In genomic region chr10:119750391-119751230, GRCh38 we compare ENCODE assay signal across 8 cellular contexts. TPM values are rescaled to one million over a fixed set of nuclear protein-coding genes. Genes with fewer than 3 reads are reported as not detected.
A peak's percentile ranks its signal among the peaks of the same experiment; 100 is the strongest.
DNase-seq lines count a peak whose midpoint lies in the region; ATAC-seq, FAIRE-seq and TF ChIP-seq lines count a peak whose summit lies in the region.

No MANE protein-coding gene starts in this region.

- intact Hi-C loops in K562 (cut with micrococcal nuclease): loop anchor here (1.0 to 5.0 kb wide), 3 partner anchors 62 to 167 kb away; no protein-coding TSS in a partner anchor

- ATAC-seq in HG02840 (IDR thresholded peaks at IDR 0.05; ENCODE audit: low FRiP score, unreplicated experiment) (peak; percentile 58), K562 (peak; percentile 98)

- H3K9ac ChIP-seq in K562 (ENCODE audit: insufficient read depth in 1 of 2, low read depth in 2 of 2, low read length in 2 of 2) (no peak overlapping the region), smooth muscle cell (ENCODE audit: low read depth) (no peak overlapping the region)

- H3K27me3 ChIP-seq in K562 (ENCODE audit: control insufficient read depth in 2 of 2, insufficient read depth in 2 of 2, low read length in 2 of 2) (no peaks in the 10 kb centered on the region), iPS DF 6.9 (ENCODE audit: control insufficient read depth, insufficient read depth, low read length) (no peaks in the 10 kb centered on the region), smooth muscle cell (ENCODE audit: low read depth) (no peaks in the 10 kb centered on the region)

- FAIRE-seq in K562 (lab: Jason Lieb, UNC): peak; percentile 89

- WGBS in K562 (ENCODE audit: insufficient coverage, low coverage, missing lambda C conversion rate): 28% methylated on average over 8 of the region's 9 CpGs
- WGBS in iPS DF 6.9 (ENCODE audit: insufficient coverage, insufficient read length): no CpG with 5 or more reads among the region's 9 CpGs
- WGBS in smooth muscle cell (ENCODE audit: low lambda C conversion rate): 38% methylated on average over 9 of the region's 9 CpGs

- H3K36me3 ChIP-seq in K562 (ENCODE audit: control insufficient read depth, insufficient read depth, low read length) (no peaks in the 10 kb centered on the region), iPS DF 6.9 (ENCODE audit: control insufficient read depth, insufficient read depth, low read length) (peaks cover 6% of the 10 kb centered on the region; the same call in 1 of the 2 replicates), smooth muscle cell (ENCODE audit: low read depth) (no peaks in the 10 kb centered on the region)

- H3K4me3 ChIP-seq in K562 (no peak overlapping the region), iPS DF 6.9 (ENCODE audit: low read length) (no peak overlapping the region), smooth muscle cell (no peak overlapping the region)

- TF ChIP-seq EP300 in K562 (IDR thresholded peaks at IDR 0.05; ENCODE audit: low read length): no peak

- TF ChIP-seq CTCF in K562 (IDR thresholded peaks at IDR 0.05 in 2 of 3, conservative IDR thresholded peaks at IDR 0.05 in 1 of 3; ENCODE audit: insufficient read depth in 2 of 3, low read depth in 1 of 3, low read length in 3 of 3): peak; percentile 70 to 84 (median 84)
- TF ChIP-seq CTCF in smooth muscle cell (IDR thresholded peaks at IDR 0.05; ENCODE audit: borderline replicate concordance, insufficient read depth, poor library complexity, severe bottlenecking): peak; percentile 84

- POLR2A ChIA-PET in K562 (lab: Yijun Ruan, JAX): interaction anchor here (1.0 to 2.0 kb wide), 4 partner anchors 8 to 109 kb away, joined by 3 to 7 read pairs (median 4); no protein-coding TSS in a partner anchor

- peak; percentile 89 to 93 for TF ChIP-seq RAD21 in K562 (CRISPR knock-in tag; conservative IDR thresholded peaks at IDR 0.05 in 1 of 2, IDR thresholded peaks at IDR 0.05 in 1 of 2)

- no peaks in the 10 kb centered on the region for H4K20me1 ChIP-seq in K562 (replicated peaks; ENCODE audit: control insufficient read depth, insufficient read depth, low read length)
- H4K20me1 ChIP-seq in smooth muscle cell (ENCODE audit: low read depth): no peaks in the 10 kb centered on the region

- no peak overlapping the region for H3K4me2 ChIP-seq in K562 (ENCODE audit: insufficient read depth, low read length)
- H3K4me2 ChIP-seq in smooth muscle cell: no peak overlapping the region

- CTCF ChIA-PET in K562 (lab: Yijun Ruan, JAX; ENCODE audit: low intra/inter-chr PET ratio): interaction anchor here (0.9 to 2.1 kb wide), 3 partner anchors 109 to 586 kb away, joined by 3 to 12 read pairs (median 3); no protein-coding TSS in a partner anchor

- no peaks in the 10 kb centered on the region for H3F3A ChIP-seq in smooth muscle cell (ENCODE audit: low read depth)

- DNase-seq in NCI-H1417 (lab: John Stamatoyannopoulos, UW) (peak; percentile 33 to 64 (median 34)), NCI-H1417 treated with DMSO at 0.1 percent for 48 hours (lab: John Stamatoyannopoulos, UW) (no peak), NCI-H2029 (lab: John Stamatoyannopoulos, UW) (peak; percentile 38), T1000 (lab: John Stamatoyannopoulos, UW) (peak; percentile 52), K562 (ENCODE audit: extremely low read depth in 1 of 4, low spot score in 3 of 4) (peak; percentile 37 to 72 (median 52)), iPS DF 6.9 (ENCODE audit: low read depth, low spot score) (peak; percentile 45), smooth muscle cell (lab: John Stamatoyannopoulos, UW; ENCODE audit: unreplicated experiment) (peak; percentile 4)

- H3K9me1 ChIP-seq in K562 (ENCODE audit: control insufficient read depth, insufficient read depth, low read length): no peaks in the 10 kb centered on the region

- H3K79me2 ChIP-seq in K562 (ENCODE audit: control insufficient read depth, insufficient read depth, low read length) (no peaks in the 10 kb centered on the region), smooth muscle cell (ENCODE audit: low read depth) (no peaks in the 10 kb centered on the region)

- no peak for TF ChIP-seq POLR2A in K562 (conservative IDR thresholded peaks at IDR 0.05)

- in situ Hi-C loops in K562 (cut with MboI): loop anchor here (5.0 kb wide), 1 partner anchor 102 kb away; no protein-coding TSS in a partner anchor

- H3K4me1 ChIP-seq in K562 (replicated peaks in 1 of 2; ENCODE audit: control insufficient read depth in 2 of 2, insufficient read depth in 2 of 2, low read length in 2 of 2) (peaks cover 0 to 6% of the 10 kb centered on the region in 2 experiments; a peak in 3 of 5 replicates), iPS DF 6.9 (ENCODE audit: control insufficient read depth, insufficient read depth, low read length) (peaks cover 1% of the 10 kb centered on the region; the same call in 1 of the 2 replicates), smooth muscle cell (ENCODE audit: low read depth) (no peaks in the 10 kb centered on the region)

- H3K9me3 ChIP-seq in K562 (replicated peaks; ENCODE audit: control insufficient read depth, insufficient read depth, low read depth, low read length): no peaks in the 10 kb centered on the region
- H3K9me3 ChIP-seq in iPS DF 6.9 (ENCODE audit: control insufficient read depth, insufficient read depth, low read length): no peaks in the 10 kb centered on the region
- H3K9me3 ChIP-seq in smooth muscle cell (replicated peaks; ENCODE audit: low read depth): no peaks in the 10 kb centered on the region

- H3K27ac ChIP-seq in K562 (ENCODE audit: extremely low read depth, low read depth, low read length): no peak overlapping the region
- no peak overlapping the region for H3K27ac ChIP-seq in iPS DF 6.9 (ENCODE audit: low read length)
- no peak overlapping the region for H3K27ac ChIP-seq in smooth muscle cell (ENCODE audit: low read depth)

- no TSS peak for BruUV-seq in K562 (replicated peaks; lab: Mats Ljungman, UMichigan)

- H2AFZ ChIP-seq in K562 (ENCODE audit: low read depth, low read length) (no peak overlapping the region), smooth muscle cell (ENCODE audit: low read depth) (no peak overlapping the region)

TF ChIP-seq in K562, 482 proteins besides CTCF, POLR2A, EP300 and RAD21 (continues in another document):
- TF ChIP-seq ADNP (tag; IDR thresholded peaks at IDR 0.05): no peak
- no peak for TF ChIP-seq FIP1L1 (IDR thresholded peaks at IDR 0.05; ENCODE audit: low read depth, low read length, poor library complexity, severe bottlenecking)
- no peak for TF ChIP-seq GTF3C2 (IDR thresholded peaks at IDR 0.05; ENCODE audit: borderline replicate concordance, extremely low read depth, insufficient read length)
- no peak for TF ChIP-seq ZNF232 (CRISPR knock-in tag; IDR thresholded peaks at IDR 0.05)
- TF ChIP-seq ARID2 (IDR thresholded peaks at IDR 0.05): peak; percentile 58
- no peak for TF ChIP-seq RBM39 (optimal IDR thresholded peaks at IDR 0.05; ENCODE audit: low read depth, low read length)
- no peak for TF ChIP-seq KLF10 (CRISPR knock-in tag; IDR thresholded peaks at IDR 0.05)

RNA-seq across cellular contexts. Expression of gene INPP5F, which starts 24.8 kb away (rescaled TPM):
- 8.9 and 19.4 TPM in 2 replicates for total RNA-seq in K562 (2011; cell fraction: chromatin; rRNA removed; ENCODE audit: low replicate concordance)
- 2.9 and 3.0 TPM in 2 replicates for total RNA-seq in K562 (2011; cell fraction: nucleolus; rRNA removed)
- total RNA-seq in K562 (2011; cell fraction: nucleoplasm; rRNA removed): 6.8 and 9.2 TPM in 2 replicates
- 3.3 and 3.7 TPM in 2 replicates for total RNA-seq in K562 (2014; rRNA removed)
- 5.6 and 7.3 TPM in 2 replicates for total RNA-seq in K562 (2014; rRNA removed; fragmentation: Illumina TruSeq; extraction: Trizol)
- total RNA-seq in K562 (2015; rRNA removed; fragmentation: Illumina TruSeq; extraction: Trizol): 5.3 and 5.9 TPM in 2 replicates
- total RNA-seq in K562 (2021): 5.4 and 6.3 TPM in 2 replicates
- 5.0 and 6.4 TPM in 2 replicates for polyA plus RNA-seq in K562 (2011; rRNA removed)
- polyA plus RNA-seq in K562 (2011; cell fraction: cytosol; rRNA removed): 1.8 and 3.4 TPM in 2 replicates
- 5.3 and 5.7 TPM in 2 replicates for polyA plus RNA-seq in K562 (2011; cell fraction: nucleus; rRNA removed)
- polyA plus RNA-seq in K562 (2012): 4.1 and 5.4 TPM in 2 replicates
- polyA plus RNA-seq in K562 (2014; fragmentation: Illumina TruSeq; extraction: Trizol): 5.7 and 6.0 TPM in 2 replicates
- polyA plus RNA-seq in K562 (2014; fragmentation: Nextera tagmentation; extraction: Ambion mirVana): 1 to 10 TPM; 1.6 to 1.7 TPM
- 5.7 and 6.1 TPM in 2 replicates for polyA plus RNA-seq in K562 (2014; rRNA removed)
- polyA minus RNA-seq in K562 (2011; rRNA and poly(A)+ RNA removed): 6.6 and 9.7 TPM in 2 replicates
- 3.0 and 3.6 TPM in 2 replicates for polyA minus RNA-seq in K562 (2011; cell fraction: cytosol; rRNA and poly(A)+ RNA removed)
- polyA minus RNA-seq in K562 (2011; cell fraction: nucleus; rRNA and poly(A)+ RNA removed): 4.0 and 10.0 TPM in 2 replicates
- 106 and 143 TPM in 2 replicates for total RNA-seq in smooth muscle cell
- polyA plus RNA-seq in smooth muscle cell: 15.9 and 16.3 TPM in 2 replicates
